Comparison of ENCODE assay signal across 14 cellular contexts in the genomic region with DNA sequence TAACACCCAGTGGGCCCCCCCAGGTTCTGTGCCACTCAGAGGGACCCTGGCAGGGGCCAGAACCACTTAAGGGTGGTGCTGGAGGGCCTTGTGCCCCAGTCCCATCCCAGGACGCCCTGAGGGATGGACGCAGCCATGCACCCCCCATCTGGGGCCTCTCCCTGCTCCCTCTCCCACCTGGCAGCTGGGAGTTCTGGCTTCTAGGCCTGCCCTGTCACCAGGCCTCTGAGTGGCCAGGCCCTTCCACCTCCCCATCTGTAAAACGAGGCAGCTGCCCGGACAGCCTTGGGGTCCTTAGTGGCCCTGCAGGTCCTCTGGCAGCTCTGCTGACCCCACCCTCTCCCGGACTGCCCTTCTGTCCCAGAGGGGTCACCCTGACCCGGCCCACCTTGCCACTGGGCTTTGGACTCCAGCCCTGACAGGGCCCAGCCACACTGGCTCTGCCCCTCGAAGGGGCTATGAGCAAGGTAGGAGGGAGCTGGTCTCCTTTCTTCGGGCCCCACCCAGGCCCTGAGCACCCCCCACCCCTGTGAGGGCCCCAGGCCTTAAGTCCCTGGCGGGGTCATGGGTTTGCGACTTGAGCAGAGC. TPM values are rescaled to one million over a fixed set of nuclear protein-coding genes. Genes with fewer than 3 reads are reported as not detected.
A peak's percentile ranks its signal among the peaks of the same experiment; 100 is the strongest.
DNase-seq lines count a peak whose midpoint lies in the region; ATAC-seq and TF ChIP-seq lines count a peak whose summit lies in the region.
"Had no signal": no experiment of that assay in that cellular context is flagged by ENCODE, and none has a peak within 500 bp of the region (broad histone marks: within the 10 kb centered on the region; RNA-seq: fewer than 3 reads in every experiment).

No MANE protein-coding gene starts in this region.

- H3K27ac ChIP-seq in HEK293 (ENCODE audit: extremely low read depth, low read depth, low read length): 0 out of 2 replicates have a peak overlapping the region, but pooled peaks have one; percentile 9
- H3K27ac ChIP-seq in CD4-positive, alpha-beta T cell (ENCODE audit: low read depth, low read length): no peak overlapping the region

- no peaks in the 10 kb centered on the region for H3K9me3 ChIP-seq in HEK293 (ENCODE audit: control insufficient read depth, insufficient read depth, low read depth, low read length)
- H3K9me3 ChIP-seq in CD4-positive, alpha-beta T cell (ENCODE audit: control insufficient read depth, low read length): no peaks in the 10 kb centered on the region
- H3K9me3 ChIP-seq: ovary, Peyer's patch had no signal

- H3K36me3 ChIP-seq in HEK293 (ENCODE audit: control insufficient read depth in 2 of 2, insufficient read depth in 1 of 2, low read length in 2 of 2): peaks cover 0 to 50% of the 10 kb centered on the region in 2 experiments; a peak in 2 of 3 replicates
- H3K36me3 ChIP-seq: ovary had no signal

- peaks cover 8% of the 10 kb centered on the region for H3K36me3 Mint-ChIP-seq in progenitor cell of endocrine pancreas (ENCODE audit: insufficient read depth)
- H3K36me3 Mint-ChIP-seq in CD4-positive, alpha-beta T cell (ENCODE audit: low read depth): peaks cover 10% of the 10 kb centered on the region
- H3K36me3 Mint-ChIP-seq: activated CD8-positive, alpha-beta memory T cell treated with anti-CD3 and anti-CD28 coated beads, Interleukin-2, amount 10 ng/mL, durations not matched to agents 7 days and 5 days had no signal

- POLR2A ChIA-PET in HEK293 (lab: Yijun Ruan, JAX): no interaction called here
- POLR2A ChIA-PET in CD4-positive, alpha-beta T cell (lab: Charles Lee): no interaction called here

- CTCF ChIA-PET in HEK293 (lab: Yijun Ruan, JAX): interaction anchor here (2.2 to 2.6 kb wide), 2 partner anchors 50 to 64 kb away, joined by 8 to 18 read pairs; no protein-coding TSS in a partner anchor
- CTCF ChIA-PET in CD4-positive, alpha-beta T cell (lab: Charles Lee): no interaction called here

- H3K4me3 ChIP-seq in HEK293 (ENCODE audit: low read depth, low read length): no peak overlapping the region
- H3K4me3 ChIP-seq: GM12878, ovary, Peyer's patch had no signal

- peaks cover 9% of the 10 kb centered on the region for H3K4me1 Mint-ChIP-seq in progenitor cell of endocrine pancreas (ENCODE audit: low read depth)
- H3K4me1 Mint-ChIP-seq in CD4-positive, alpha-beta T cell (ENCODE audit: low read depth): no peaks in the 10 kb centered on the region
- H3K4me1 Mint-ChIP-seq: activated CD4-positive, alpha-beta T cell treated with anti-CD3 and anti-CD28 coated beads for 36 hours; activated CD8-positive, alpha-beta memory T cell treated with anti-CD3 and anti-CD28 coated beads, Interleukin-2, amount 10 ng/mL, durations not matched to agents 7 days and 5 days had no signal

- no peaks in the 10 kb centered on the region for H3K27me3 Mint-ChIP-seq in progenitor cell of endocrine pancreas
- no peaks in the 10 kb centered on the region for H3K27me3 Mint-ChIP-seq in CD4-positive, alpha-beta T cell
- H3K27me3 Mint-ChIP-seq: activated CD4-positive, alpha-beta T cell treated with anti-CD3 and anti-CD28 coated beads for 36 hours; activated CD8-positive, alpha-beta memory T cell treated with anti-CD3 and anti-CD28 coated beads, Interleukin-2, amount 10 ng/mL, durations not matched to agents 7 days and 5 days had no signal

- peak overlapping the region; percentile 64 for H3K27ac Mint-ChIP-seq in progenitor cell of endocrine pancreas
- H3K27ac Mint-ChIP-seq in CD4-positive, alpha-beta T cell: no peak overlapping the region
- H3K27ac Mint-ChIP-seq: activated CD4-positive, alpha-beta T cell treated with anti-CD3 and anti-CD28 coated beads for 36 hours; activated CD8-positive, alpha-beta memory T cell treated with anti-CD3 and anti-CD28 coated beads, Interleukin-2, amount 10 ng/mL, durations not matched to agents 7 days and 5 days; activated T-helper 2 cell treated with anti-CD3 and anti-CD28 coated beads, Interferon-gamma antibody, Interleukin-2, Interleukin-4, amounts not matched to agents 10 μg/mL and 5 μg/mL and 100 μg/mL, durations not matched to agents 14 hours and 24 hours and 36 hours had no signal

- intact Hi-C loops in left ventricle myocardium superior (cut with micrococcal nuclease): no loop called here
- intact Hi-C loops in CD4-positive, alpha-beta T cell (cut with DNase I, micrococcal nuclease): no loop called here

- H3K4me1 ChIP-seq in HEK293 (ENCODE audit: control insufficient read depth, insufficient read depth, low read length): peaks cover 2% of the 10 kb centered on the region; the same call in 1 of the 2 replicates
- H3K4me1 ChIP-seq: Peyer's patch had no signal

- TF ChIP-seq CTCF in HEK293 (tag by site-specific recombination; IDR thresholded peaks at IDR 0.05): no peak
- TF ChIP-seq CTCF in progenitor cell of endocrine pancreas (IDR thresholded peaks at IDR 0.05; ENCODE audit: unreplicated experiment): no peak
- no peak for TF ChIP-seq CTCF in CD4-positive, alpha-beta T cell (IDR thresholded peaks at IDR 0.05)

- no peak overlapping the region for H3K4me3 Mint-ChIP-seq in progenitor cell of endocrine pancreas (ENCODE audit: low read depth)
- no peak overlapping the region for H3K4me3 Mint-ChIP-seq in CD4-positive, alpha-beta T cell
- H3K4me3 Mint-ChIP-seq: activated CD4-positive, alpha-beta T cell treated with anti-CD3 and anti-CD28 coated beads for 36 hours; activated CD8-positive, alpha-beta memory T cell treated with anti-CD3 and anti-CD28 coated beads, Interleukin-2, amount 10 ng/mL, durations not matched to agents 7 days and 5 days had no signal

- ATAC-seq in left ventricle myocardium superior: peak; percentile 9
- ATAC-seq in CD4-positive, alpha-beta T cell (ENCODE audit: poor library complexity): no peak
- ATAC-seq: activated CD4-positive, alpha-beta T cell treated with anti-CD3 and anti-CD28 coated beads for 36 hours; activated CD8-positive, alpha-beta memory T cell treated with anti-CD3 and anti-CD28 coated beads, Interleukin-2, amount 10 ng/mL, durations not matched to agents 7 days and 5 days had no signal

- no peaks in the 10 kb centered on the region for H3K9me3 Mint-ChIP-seq in progenitor cell of endocrine pancreas (ENCODE audit: low read depth)
- H3K9me3 Mint-ChIP-seq in CD4-positive, alpha-beta T cell: no peaks in the 10 kb centered on the region
- H3K9me3 Mint-ChIP-seq: activated T-helper 2 cell treated with anti-CD3 and anti-CD28 coated beads, Interferon-gamma antibody, Interleukin-2, Interleukin-4, amounts not matched to agents 10 μg/mL and 5 μg/mL and 100 μg/mL, durations not matched to agents 14 hours and 24 hours and 36 hours had no signal

- H3K27me3 ChIP-seq in CD4-positive, alpha-beta T cell (ENCODE audit: control insufficient read depth, insufficient read depth, low read length): no peaks in the 10 kb centered on the region
- H3K27me3 ChIP-seq: ovary, Peyer's patch had no signal

- DNase-seq in left ventricle myocardium superior: no peak
- DNase-seq in progenitor cell of endocrine pancreas (ENCODE audit: low spot score, unreplicated experiment): no peak
- DNase-seq in glomerular visceral epithelial cell (ENCODE audit: extremely low spot score): no peak
- DNase-seq in AG20443 (ENCODE audit: low spot score): no peak
- DNase-seq in CD4-positive, alpha-beta T cell: no peak
- DNase-seq: activated CD4-positive, alpha-beta T cell treated with anti-CD3 and anti-CD28 coated beads for 36 hours; activated CD8-positive, alpha-beta memory T cell treated with anti-CD3 and anti-CD28 coated beads, Interleukin-2, amount 10 ng/mL, durations not matched to agents 7 days and 5 days; NCI-H146; Peyer's patch; stimulated activated CD4-positive, alpha-beta T cell treated with anti-CD3 and anti-CD28 coated beads, Interleukin-2, amount 100 ng/mL, for 48 hours had no signal

TF ChIP-seq in HEK293, 187 proteins besides CTCF, POLR2A, EP300 and RAD21:
- TF ChIP-seq, protein P1, sequence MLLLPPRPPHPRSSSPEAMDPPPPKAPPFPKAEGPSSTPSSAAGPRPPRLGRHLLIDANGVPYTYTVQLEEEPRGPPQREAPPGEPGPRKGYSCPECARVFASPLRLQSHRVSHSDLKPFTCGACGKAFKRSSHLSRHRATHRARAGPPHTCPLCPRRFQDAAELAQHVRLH (tag by site-specific recombination; IDR thresholded peaks at IDR 0.05): no peak
- TF ChIP-seq YY2 (tag by site-specific recombination; IDR thresholded peaks at IDR 0.05) (no peak), ZNF335 (tag by site-specific recombination; conservative IDR thresholded peaks at IDR 0.05) (peak; percentile 94), ZNF843 (tag by site-specific recombination; IDR thresholded peaks at IDR 0.05) (no peak), ZNF747 (tag by site-specific recombination; IDR thresholded peaks at IDR 0.05) (no peak), ZNF626 (tag by site-specific recombination; IDR thresholded peaks at IDR 0.05) (no peak)
- TF ChIP-seq, protein P2, sequence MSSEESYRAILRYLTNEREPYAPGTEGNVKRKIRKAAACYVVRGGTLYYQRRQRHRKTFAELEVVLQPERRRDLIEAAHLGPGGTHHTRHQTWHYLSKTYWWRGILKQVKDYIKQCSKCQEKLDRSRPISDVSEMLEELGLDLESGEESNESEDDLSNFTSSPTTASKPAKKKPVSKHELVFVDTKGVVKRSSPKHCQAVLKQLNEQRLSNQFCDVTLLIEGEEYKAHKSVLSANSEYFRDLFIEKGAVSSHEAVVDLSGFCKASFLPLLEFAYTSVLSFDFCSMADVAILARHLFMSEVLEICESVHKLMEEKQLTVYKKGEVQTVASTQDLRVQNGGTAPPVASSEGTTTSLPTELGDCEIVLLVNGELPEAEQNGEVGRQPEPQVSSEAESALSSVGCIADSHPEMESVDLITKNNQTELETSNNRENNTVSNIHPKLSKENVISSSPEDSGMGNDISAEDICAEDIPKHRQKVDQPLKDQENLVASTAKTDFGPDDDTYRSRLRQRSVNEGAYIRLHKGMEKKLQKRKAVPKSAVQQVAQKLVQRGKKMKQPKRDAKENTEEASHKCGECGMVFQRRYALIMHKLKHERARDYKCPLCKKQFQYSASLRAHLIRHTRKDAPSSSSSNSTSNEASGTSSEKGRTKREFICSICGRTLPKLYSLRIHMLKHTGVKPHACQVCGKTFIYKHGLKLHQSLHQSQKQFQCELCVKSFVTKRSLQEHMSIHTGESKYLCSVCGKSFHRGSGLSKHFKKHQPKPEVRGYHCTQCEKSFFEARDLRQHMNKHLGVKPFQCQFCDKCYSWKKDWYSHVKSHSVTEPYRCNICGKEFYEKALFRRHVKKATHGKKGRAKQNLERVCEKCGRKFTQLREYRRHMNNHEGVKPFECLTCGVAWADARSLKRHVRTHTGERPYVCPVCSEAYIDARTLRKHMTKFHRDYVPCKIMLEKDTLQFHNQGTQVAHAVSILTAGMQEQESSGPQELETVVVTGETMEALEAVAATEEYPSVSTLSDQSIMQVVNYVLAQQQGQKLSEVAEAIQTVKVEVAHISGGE (tag by site-specific recombination; conservative IDR thresholded peaks at IDR 0.05; ENCODE audit: low read depth): no peak

RNA-seq across cellular contexts. Expression of gene PAM16, which starts 12.3 kb away (rescaled TPM):
- total RNA-seq in left ventricle myocardium superior (70.0 TPM), progenitor cell of endocrine pancreas (33.5 and 36.7 TPM in 2 replicates)
- total RNA-seq in CD4-positive, alpha-beta T cell: 10 to 100 TPM; 24.9 to 26.8 TPM

RNA-seq across cellular contexts. Expression of gene GLIS2, which starts 22.9 kb away (rescaled TPM):
- 16.6 TPM for total RNA-seq in left ventricle myocardium superior
- total RNA-seq in progenitor cell of endocrine pancreas: 22.2 and 23.2 TPM in 2 replicates
- not detected for total RNA-seq in CD4-positive, alpha-beta T cell

RNA-seq across cellular contexts. Expression of gene VASN, which starts 32.8 kb away (rescaled TPM):
- 4.3 TPM for total RNA-seq in left ventricle myocardium superior
- total RNA-seq in progenitor cell of endocrine pancreas: 3.8 and 4.0 TPM in 2 replicates
- total RNA-seq in CD4-positive, alpha-beta T cell: under 1 TPM; 0.70 to 0.77 TPM
- total RNA-seq: activated CD4-positive, alpha-beta T cell treated with anti-CD3 and anti-CD28 coated beads for 36 hours; activated CD8-positive, alpha-beta memory T cell treated with anti-CD3 and anti-CD28 coated beads, Interleukin-2, amount 10 ng/mL, durations not matched to agents 7 days and 5 days; activated T-helper 2 cell treated with anti-CD3 and anti-CD28 coated beads, Interferon-gamma antibody, Interleukin-2, Interleukin-4, amounts not matched to agents 10 μg/mL and 5 μg/mL and 100 μg/mL, durations not matched to agents 14 hours and 24 hours and 36 hours had no signal

Comparison
In these comparisons a context has a peak if more than half of its experiments do, and no peak if none do; other contexts are left out.
1. RNA of gene GLIS2, which starts 22.9 kb away (total RNA-seq): 22.2 to 23.2 TPM in progenitor cell of endocrine pancreas and 16.6 TPM in left ventricle myocardium superior (single experiment); not detected in CD4-positive, alpha-beta T cell; every median in the first group is over 10 times any median in the second.